In genomic region chr1:179229214-179230140, GRCh38 we compare ENCODE assay signal across 8 cellular contexts. TPM values are rescaled to one million over a fixed set of nuclear protein-coding genes. Genes with fewer than 3 reads are reported as not detected.
DNase-seq lines count a peak whose midpoint lies in the region; ATAC-seq, FAIRE-seq and TF ChIP-seq lines count a peak whose summit lies in the region.

Gene ABL2, minus strand, starts transcription at chr1:179229677. Its CDS starts 280 bp downstream, at chr1:179229397.

- H3K36me3 Mint-ChIP-seq in activated naive CD8-positive, alpha-beta T cell treated with anti-CD3 and anti-CD28 coated beads for 36 hours: peaks cover 7% of the 10 kb centered on the region

- H3K9ac ChIP-seq in HUES64 (ENCODE audit: low read depth, low read length): peak within 1 kb of the TSS; percentile 93

- under 1% methylated on average over 87 of the region's 94 CpGs for WGBS in HUES64
- WGBS in prostate gland: under 1% methylated on average over 70 of the region's 94 CpGs

- H3K27me3 ChIP-seq in HUES64 (ENCODE audit: insufficient read depth, low read length) (peaks cover 8% of the 10 kb centered on the region; the same call in 1 of the 2 replicates), cardiac muscle cell (no peaks in the 10 kb centered on the region), prostate gland (replicated peaks; ENCODE audit: insufficient read depth) (no peaks in the 10 kb centered on the region)

- peak within 1 kb of the TSS; percentile 88 for H3K27ac Mint-ChIP-seq in activated naive CD8-positive, alpha-beta T cell treated with anti-CD3 and anti-CD28 coated beads for 36 hours

- H3K4me1 ChIP-seq in HUES64 (ENCODE audit: insufficient read depth, low read length) (peaks cover 8% of the 10 kb centered on the region; the same call in 1 of the 2 replicates), cardiac muscle cell (ENCODE audit: low read depth) (peaks cover 7% of the 10 kb centered on the region), prostate gland (replicated peaks) (peaks cover 2% of the 10 kb centered on the region)

- TF ChIP-seq CTCF in cardiac muscle cell (IDR thresholded peaks at IDR 0.05; ENCODE audit: low read depth, low read length): no peak
- TF ChIP-seq CTCF in prostate gland (IDR thresholded peaks at IDR 0.05): no peak

- H3K4me3 ChIP-seq in HUES64 (ENCODE audit: low read length) (peak within 1 kb of the TSS; percentile 68), cardiac muscle cell (peak within 1 kb of the TSS; percentile 100), prostate gland (peak within 1 kb of the TSS; percentile 93 to 98)

- H3K9me3 Mint-ChIP-seq in activated naive CD8-positive, alpha-beta T cell treated with anti-CD3 and anti-CD28 coated beads for 36 hours: no peaks in the 10 kb centered on the region

- no peaks in the 10 kb centered on the region for H3K27me3 Mint-ChIP-seq in activated naive CD8-positive, alpha-beta T cell treated with anti-CD3 and anti-CD28 coated beads for 36 hours

- no peaks in the 10 kb centered on the region for H3K9me3 ChIP-seq in HUES64 (ENCODE audit: insufficient read depth, low read depth, low read length)
- no peaks in the 10 kb centered on the region for H3K9me3 ChIP-seq in cardiac muscle cell (ENCODE audit: low read depth)
- H3K9me3 ChIP-seq in prostate gland: no peaks in the 10 kb centered on the region

- peak within 1 kb of the TSS; percentile 90 for H3K4me3 Mint-ChIP-seq in activated naive CD8-positive, alpha-beta T cell treated with anti-CD3 and anti-CD28 coated beads for 36 hours

- no peak for FAIRE-seq in urothelium cell line (lab: Jason Lieb, UNC)

- TF ChIP-seq POLR2A in prostate gland (IDR thresholded peaks at IDR 0.05): no peak

- intact Hi-C loops in prostate gland (cut with DNase I): no loop called here

- peak; percentile 59 for ATAC-seq in GM21360 (IDR thresholded peaks at IDR 0.05; ENCODE audit: unreplicated experiment)

- in situ Hi-C loops in SK-MEL-5 (cut with HindIII; ENCODE audit: low pct_unique_long_range_greater_than_20kb, low sequenced_read_pairs): no loop called here

- DNase-seq in COLO668 (lab: John Stamatoyannopoulos, UW; ENCODE audit: unreplicated experiment): peak; percentile 75
- DNase-seq in SK-MEL-5 (ENCODE audit: low read depth, low spot score): peak; percentile 41
- DNase-seq in activated naive CD8-positive, alpha-beta T cell treated with anti-CD3 and anti-CD28 coated beads for 36 hours: peak; percentile 55
- peak; percentile 47 to 81 for DNase-seq in cardiac muscle cell (ENCODE audit: low read depth in 1 of 2, low spot score in 1 of 2)
- DNase-seq in prostate gland (ENCODE audit: low spot score): peak; percentile 19
- DNase-seq in urothelium cell line (ENCODE audit: low spot score): peak; percentile 84

- H3K4me1 Mint-ChIP-seq in activated naive CD8-positive, alpha-beta T cell treated with anti-CD3 and anti-CD28 coated beads for 36 hours: peaks cover 33% of the 10 kb centered on the region

- H3K27ac ChIP-seq in HUES64 (ENCODE audit: low read depth, low read length): peak within 1 kb of the TSS; percentile 84
- peak within 1 kb of the TSS; percentile 99 for H3K27ac ChIP-seq in cardiac muscle cell
- H3K27ac ChIP-seq in prostate gland: peak within 1 kb of the TSS; percentile 83 to 84

- H3K36me3 ChIP-seq in HUES64 (ENCODE audit: insufficient read depth, low read length) (no peaks in the 10 kb centered on the region), cardiac muscle cell (no peaks in the 10 kb centered on the region), prostate gland (no peaks in the 10 kb centered on the region)

RNA-seq across cellular contexts. Expression of gene ABL2, which starts in this region (rescaled TPM):
- 6.6 TPM for polyA plus RNA-seq in HUES64 (2013, experiment 1 of 2)
- polyA plus RNA-seq in HUES64 (2013, experiment 2 of 2): 8.8 TPM
- 61.3 and 63.2 TPM in 2 replicates for total RNA-seq in SK-MEL-5 (2014; rRNA removed; shearing (Covaris generic))
- 17.2 and 30.1 TPM in 2 replicates for polyA plus RNA-seq in SK-MEL-5 (2015; cell fraction: cytosol; rRNA removed)
- 18.7 and 23.9 TPM in 2 replicates for polyA plus RNA-seq in SK-MEL-5 (2015; cell fraction: nucleus; rRNA removed)
- total RNA-seq in activated naive CD8-positive, alpha-beta T cell treated with anti-CD3 and anti-CD28 coated beads for 36 hours: 1 to 10 TPM; 8.5 to 9.3 TPM
- total RNA-seq in cardiac muscle cell (5.9 and 13.5 TPM in 2 replicates), prostate gland (10 to 100 TPM; 12.1 to 18.4 TPM)
- polyA plus RNA-seq in cardiac muscle cell: 5.0 and 6.9 TPM in 2 replicates

Comparison
In these comparisons a context has a peak if more than half of its experiments do, and no peak if none do; other contexts are left out.
1. Peak in every context shown above with its lines: DNase-seq, ATAC-seq, H3K4me3 ChIP-seq and H3K27ac ChIP-seq.
2. DNase-seq: peak in every context shown above with its lines; median percentile 84 in urothelium cell line; 75 in COLO668; 64 in cardiac muscle cell; 55 in activated naive CD8-positive, alpha-beta T cell treated with anti-CD3 and anti-CD28 coated beads for 36 hours; 41 in SK-MEL-5; 19 in prostate gland.